In the genomic region with DNA sequence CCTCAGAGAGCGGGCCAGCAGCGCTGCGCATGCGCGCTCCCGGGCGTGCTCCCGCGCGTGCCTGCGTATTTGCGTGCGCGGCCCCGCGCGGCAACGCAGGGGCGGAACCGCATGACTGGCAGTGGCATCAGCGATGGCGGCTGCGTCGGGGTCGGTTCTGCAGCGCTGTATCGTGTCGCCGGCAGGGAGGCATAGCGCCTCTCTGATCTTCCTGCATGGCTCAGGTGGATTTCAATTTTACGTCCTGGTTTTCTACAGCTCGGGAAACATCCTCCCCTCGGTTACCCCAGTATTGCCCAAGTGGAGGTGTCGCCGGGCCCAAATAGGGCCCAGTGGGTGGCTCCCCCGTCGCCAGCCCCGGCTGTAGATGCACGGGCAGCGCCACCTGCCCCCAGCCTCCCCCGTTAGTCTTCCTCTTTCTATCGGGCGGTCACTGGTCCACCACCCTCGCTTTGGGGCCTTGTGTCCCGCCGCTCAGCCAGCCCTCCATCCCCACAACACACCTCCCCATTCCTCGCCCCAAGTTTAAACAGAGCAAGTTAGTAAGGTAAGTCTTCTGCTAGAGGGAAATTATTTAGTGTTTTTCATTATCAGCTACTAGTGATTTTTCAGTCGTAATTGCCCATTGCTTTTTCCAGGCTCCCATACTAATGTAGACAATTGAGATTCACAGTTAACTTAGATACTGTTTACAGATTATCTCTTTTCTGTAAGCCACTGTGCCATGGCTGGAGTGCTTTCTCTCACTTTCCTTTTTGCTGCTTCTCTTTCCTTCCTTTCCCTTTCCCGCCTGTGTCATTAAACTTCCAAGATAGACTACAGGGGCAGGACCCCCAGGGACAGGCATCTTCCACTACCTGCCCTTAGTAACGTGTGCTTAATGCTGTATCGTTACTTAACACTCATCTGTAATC, we compare ENCODE assay signal across 8 cellular contexts. TPM values are rescaled to one million over a fixed set of nuclear protein-coding genes. Genes with fewer than 3 reads are reported as not detected.
DNase-seq lines count a peak whose midpoint lies in the region; ATAC-seq lines count a peak whose summit lies in the region.

A gene (plus strand): TSS at position 121 of the 914 bp plus-strand sequence. CDS start 13 bp downstream, at position 134.

- 1% methylated on average over 50 of the region's 51 CpGs for WGBS in HUES64

- no peaks in the 10 kb centered on the region for H3K27me3 ChIP-seq in HUES64 (ENCODE audit: insufficient read depth, low read length)

- peak; percentile 72 for DNase-seq in DMS114 treated with DMSO at 0.1 percent for 48 hours (lab: John Stamatoyannopoulos, UW; ENCODE audit: unreplicated experiment)
- DNase-seq in OCI-M1 (lab: John Stamatoyannopoulos, UW), result peak; percentile 96
- peak; percentile 82 for DNase-seq in activated T-cell treated with anti-CD3 and anti-CD28 coated beads for 4 hours
- DNase-seq in epithelial cell of prostate (ENCODE audit: low read depth, low spot score), result peak; percentile 26
- DNase-seq in mucosa of gallbladder (ENCODE audit: low spot score), result peak; percentile 92
- peak; percentile 80 for DNase-seq in stimulated activated CD8-positive, alpha-beta memory T cell treated with anti-CD3 and anti-CD28 coated beads, Interleukin-4, amount 100 ng/mL, for 24 hours (ENCODE audit: low read depth)

- H3K4me1 ChIP-seq in HUES64 (ENCODE audit: insufficient read depth, low read length), result peaks cover 15% of the 10 kb centered on the region; the same call in 1 of the 2 replicates

- no peaks in the 10 kb centered on the region for H3K36me3 ChIP-seq in HUES64 (ENCODE audit: insufficient read depth, low read length)

- peak within 1 kb of the TSS; percentile 88 for H3K4me3 ChIP-seq in HUES64 (ENCODE audit: low read length)

- H3K9ac ChIP-seq in HUES64 (ENCODE audit: low read depth, low read length), result peak within 1 kb of the TSS; percentile 88

- ATAC-seq in GM21515 (IDR thresholded peaks at IDR 0.05; ENCODE audit: unreplicated experiment), result peak; percentile 63

- no peaks in the 10 kb centered on the region for H3K9me3 ChIP-seq in HUES64 (ENCODE audit: insufficient read depth, low read depth, low read length)

- H3K27ac ChIP-seq in HUES64 (ENCODE audit: low read depth, low read length) (peak within 1 kb of the TSS; percentile 84), epithelial cell of prostate (peak within 1 kb of the TSS; percentile 76)

RNA-seq across cellular contexts. Expression of the gene that starts here (rescaled TPM):
- polyA plus RNA-seq in HUES64 (2013, experiment 1 of 2), result 9.7 TPM
- 14.8 TPM for polyA plus RNA-seq in HUES64 (2013, experiment 2 of 2)
- 36.5 TPM for total RNA-seq in mucosa of gallbladder

Comparison
In these comparisons a context has a peak if more than half of its experiments do, and no peak if none do; other contexts are left out.
1. Peak in every context shown above with its lines: DNase-seq, ATAC-seq, H3K4me3 ChIP-seq and H3K27ac ChIP-seq.
2. DNase-seq: peak in every context shown above with its lines; median percentile 96 in OCI-M1; 92 in mucosa of gallbladder; 82 in activated T-cell treated with anti-CD3 and anti-CD28 coated beads for 4 hours; 80 in stimulated activated CD8-positive, alpha-beta memory T cell treated with anti-CD3 and anti-CD28 coated beads, Interleukin-4, amount 100 ng/mL, for 24 hours; 72 in DMS114 treated with DMSO at 0.1 percent for 48 hours; 26 in epithelial cell of prostate.